ENCODE assay signal across 1 cellular context in genomic region chr22:37659066-37659896, GRCh38.
A peak's percentile ranks its signal among the peaks of the same experiment; 100 is the strongest.
TF ChIP-seq lines count a peak whose summit lies in the region.

No MANE protein-coding gene starts in this region.

TF ChIP-seq in K562, 482 proteins besides CTCF, POLR2A, EP300 and RAD21 (continued from another document):
- TF ChIP-seq ZBTB40 (IDR thresholded peaks at IDR 0.05) (peak; percentile 50; the same call in 1 of the 2 replicates), ZBTB40 (CRISPR knock-in tag; IDR thresholded peaks at IDR 0.05) (no peak), NCOR1 (IDR thresholded peaks at IDR 0.05) (no peak), RBFOX2 (IDR thresholded peaks at IDR 0.05; ENCODE audit: low read depth, low read length) (0 out of 2 replicates have a peak, but pooled peaks have one; percentile 9), ZNF766 (CRISPR knock-in tag; conservative IDR thresholded peaks at IDR 0.05) (0 out of 2 replicates have a peak, but pooled peaks have one; percentile 18), HDGF (IDR thresholded peaks at IDR 0.05) (no peak), CHCHD3 (CRISPR knock-in tag; IDR thresholded peaks at IDR 0.05) (no peak), ILF3 (IDR thresholded peaks at IDR 0.05; ENCODE audit: borderline replicate concordance) (no peak), SIN3B (IDR thresholded peaks at IDR 0.05; ENCODE audit: low read depth) (0 out of 2 replicates have a peak, but pooled peaks have one; percentile 6), ZBTB12 (CRISPR knock-in tag; IDR thresholded peaks at IDR 0.05) (no peak), ZNF239 (CRISPR knock-in tag; IDR thresholded peaks at IDR 0.05) (no peak), NFYB (IDR thresholded peaks at IDR 0.05; ENCODE audit: extremely low read depth, insufficient read length) (no peak), MTA1 (IDR thresholded peaks at IDR 0.05; ENCODE audit: borderline replicate concordance) (no peak), SP2 (IDR thresholded peaks at IDR 0.05; ENCODE audit: extremely low read depth, low read depth, low read length, poor library complexity, severe bottlenecking) (no peak), NUFIP1 (IDR thresholded peaks at IDR 0.05; ENCODE audit: partially characterized antibody) (no peak), SMAD4 (CRISPR knock-in tag; conservative IDR thresholded peaks at IDR 0.05) (0 out of 2 replicates have a peak, but pooled peaks have one; percentile 6), PREB (CRISPR knock-in tag; IDR thresholded peaks at IDR 0.05) (no peak), XRCC3 (IDR thresholded peaks at IDR 0.05) (no peak), SRSF3 (IDR thresholded peaks at IDR 0.05; ENCODE audit: insufficient read depth, low read length) (no peak), MTA3 (IDR thresholded peaks at IDR 0.05; ENCODE audit: borderline replicate concordance) (0 out of 2 replicates have a peak, but pooled peaks have one; percentile 5), ILK (tag; IDR thresholded peaks at IDR 0.05; ENCODE audit: borderline replicate concordance, low read depth) (no peak), DIDO1 (tag; IDR thresholded peaks at IDR 0.05; ENCODE audit: low read depth) (no peak)
